In genomic region chr9:109908459-109909390, GRCh38 we compare ENCODE assay signal across 16 cellular contexts.
DNase-seq lines count a peak whose midpoint lies in the region; ATAC-seq and TF ChIP-seq lines count a peak whose summit lies in the region.
"Had no signal": no experiment of that assay in that cellular context is flagged by ENCODE, and none has a peak within 500 bp of the region (broad histone marks: within the 10 kb centered on the region; RNA-seq: fewer than 3 reads in every experiment).

No MANE protein-coding gene starts in this region.

- H3K27ac Mint-ChIP-seq in activated T-cell treated with anti-CD3 and anti-CD28 coated beads, Interleukin-2, amount 50 U/mL, for 72 hours, result no peak overlapping the region
- H3K27ac Mint-ChIP-seq in WTC11, result no peak overlapping the region
- H3K27ac Mint-ChIP-seq: activated naive CD4-positive, alpha-beta T cell treated with anti-CD3 and anti-CD28 coated beads, Interleukin-2, amount 50 U/mL, for 24 hours; H9 had no signal

- H3K36me3 ChIP-seq in liver (ENCODE audit: control insufficient read depth in 4 of 4, insufficient read depth in 3 of 4, low read depth in 1 of 4, low read length in 3 of 4) (peaks cover 0 to 6% (median 0%) of the 10 kb centered on the region in 4 donors), thyroid gland (no peaks in the 10 kb centered on the region)
- H3K36me3 ChIP-seq: sigmoid colon had no signal

- CTCF ChIA-PET in WTC11 (lab: Charles Lee), result interaction anchor here (0.6 to 2.2 kb wide), 2 partner anchors 20 to 59 kb away, joined by 3 to 6 read pairs; no protein-coding TSS in a partner anchor

- TF ChIP-seq RAD21 in liver (IDR thresholded peaks at IDR 0.05), result peak in 1 of 2 donors; percentile 15

- no peaks in the 10 kb centered on the region for H3K27me3 Mint-ChIP-seq in activated T-cell treated with anti-CD3 and anti-CD28 coated beads, Interleukin-2, amount 50 U/mL, for 72 hours (ENCODE audit: low read depth)
- H3K27me3 Mint-ChIP-seq in WTC11 (ENCODE audit: low read depth), result no peaks in the 10 kb centered on the region
- H3K27me3 Mint-ChIP-seq: activated naive CD4-positive, alpha-beta T cell treated with anti-CD3 and anti-CD28 coated beads, Interleukin-2, amount 50 U/mL, for 24 hours had no signal

- no peaks in the 10 kb centered on the region for H3K27me3 ChIP-seq in liver (ENCODE audit: control insufficient read depth in 4 of 4, insufficient read depth in 4 of 4, low read length in 3 of 4)
- H3K27me3 ChIP-seq in thyroid gland, result no peaks in the 10 kb centered on the region
- H3K27me3 ChIP-seq: sigmoid colon, SJCRH30 had no signal

- intact Hi-C loops in thyroid gland (cut with DNase I), result loop anchor here (5.0 kb wide), 1 partner anchor 144 kb away; no protein-coding TSS in a partner anchor

- H3K4me1 ChIP-seq in liver (ENCODE audit: control insufficient read depth in 4 of 4, insufficient read depth in 4 of 4, low read length in 3 of 4) (peaks cover 1 to 34% (median 12%) of the 10 kb centered on the region in 4 donors), thyroid gland (peaks cover 20 to 57% of the 10 kb centered on the region in 2 donors)
- H3K4me1 ChIP-seq: SJCRH30 had no signal

- TF ChIP-seq POLR2A in thyroid gland (IDR thresholded peaks at IDR 0.05), result no peak

- POLR2A ChIA-PET in WTC11 (lab: Charles Lee), result no interaction called here

- peaks cover 3% of the 10 kb centered on the region for H3K4me1 Mint-ChIP-seq in activated T-cell treated with anti-CD3 and anti-CD28 coated beads, Interleukin-2, amount 50 U/mL, for 72 hours (ENCODE audit: low read depth)
- peaks cover 12% of the 10 kb centered on the region for H3K4me1 Mint-ChIP-seq in WTC11

- no peak overlapping the region for H3K4me3 Mint-ChIP-seq in activated T-cell treated with anti-CD3 and anti-CD28 coated beads, Interleukin-2, amount 50 U/mL, for 72 hours
- no peak overlapping the region for H3K4me3 Mint-ChIP-seq in WTC11
- H3K4me3 Mint-ChIP-seq: activated naive CD4-positive, alpha-beta T cell treated with anti-CD3 and anti-CD28 coated beads, Interleukin-2, amount 50 U/mL, for 24 hours; H9; nephron had no signal

- H3K9me3 ChIP-seq in liver (ENCODE audit: control insufficient read depth in 4 of 4, low read length in 3 of 4) (no peaks in the 10 kb centered on the region), thyroid gland (no peaks in the 10 kb centered on the region)
- H3K9me3 ChIP-seq: sigmoid colon, SJCRH30 had no signal

- H3K27ac ChIP-seq in liver (ENCODE audit: low read depth in 1 of 2, low read length in 2 of 2), result peak overlapping the region; percentile 73
- peak overlapping the region in 2 of 3 donors; percentile 50 to 76 for H3K27ac ChIP-seq in thyroid gland
- H3K27ac ChIP-seq: SJCRH30 had no signal

- no peak overlapping the region for H3K9ac ChIP-seq in liver (ENCODE audit: low read depth in 1 of 2, low read length in 2 of 2)

- H3K9me3 Mint-ChIP-seq in activated T-cell treated with anti-CD3 and anti-CD28 coated beads, Interleukin-2, amount 50 U/mL, for 72 hours, result no peaks in the 10 kb centered on the region
- H3K9me3 Mint-ChIP-seq in WTC11, result no peaks in the 10 kb centered on the region
- H3K9me3 Mint-ChIP-seq: activated naive CD4-positive, alpha-beta T cell treated with anti-CD3 and anti-CD28 coated beads, Interleukin-2, amount 50 U/mL, for 24 hours; H9; nephron had no signal

- DNase-seq in activated T-cell treated with anti-CD3 and anti-CD28 coated beads, Interleukin-2, amount 50 U/mL, for 72 hours, result no peak
- DNase-seq in activated T-cell treated with anti-CD3 and anti-CD28 coated beads for 4 hours (no peak), choroid plexus epithelial cell (ENCODE audit: low read depth) (peak; percentile 78), thyroid gland (no peak), WTC11 (ENCODE audit: low spot score) (no peak), cerebellar nuclear complex (lab: John Stamatoyannopoulos, UW) (no peak)
- DNase-seq: Calu3, H9, NCI-H2029, sigmoid colon, SJCRH30 had no signal

- TF ChIP-seq CTCF in choroid plexus epithelial cell (conservative IDR thresholded peaks at IDR 0.05; ENCODE audit: low read depth, low read length) (no peak), liver (IDR thresholded peaks at IDR 0.05; ENCODE audit: low read depth, low read length, missing input control) (no peak), thyroid gland (IDR thresholded peaks at IDR 0.05) (no peak), WTC11 (IDR thresholded peaks at IDR 0.05) (no peak)

- ATAC-seq in activated T-cell treated with anti-CD3 and anti-CD28 coated beads, Interleukin-2, amount 50 U/mL, for 72 hours (replicated peaks in 1 of 2), result peak; percentile 21 to 54
- no peak for ATAC-seq in WTC11
- no peak for ATAC-seq in HG02885 (IDR thresholded peaks at IDR 0.05; ENCODE audit: poor library complexity, unreplicated experiment)

- no peaks in the 10 kb centered on the region for H3K36me3 Mint-ChIP-seq in activated T-cell treated with anti-CD3 and anti-CD28 coated beads, Interleukin-2, amount 50 U/mL, for 72 hours (ENCODE audit: insufficient read depth in 2 of 2)
- no peaks in the 10 kb centered on the region for H3K36me3 Mint-ChIP-seq in WTC11
- H3K36me3 Mint-ChIP-seq: activated naive CD4-positive, alpha-beta T cell treated with anti-CD3 and anti-CD28 coated beads, Interleukin-2, amount 50 U/mL, for 24 hours had no signal

- no peak overlapping the region for H3K4me3 ChIP-seq in choroid plexus epithelial cell (ENCODE audit: low read depth, low read length)
- H3K4me3 ChIP-seq in liver (ENCODE audit: low read depth in 1 of 3, low read length in 3 of 3), result no peak overlapping the region
- H3K4me3 ChIP-seq in thyroid gland (replicated peaks in 1 of 3), result no peak overlapping the region
- H3K4me3 ChIP-seq: coronary artery, sigmoid colon, SJCRH30 had no signal

- 79% methylated on average over 12 of the region's 12 CpGs for WGBS in liver
- 82 to 86% methylated on average over 12 of the region's 12 CpGs for WGBS in thyroid gland, 2 donors

TF ChIP-seq in liver, 16 proteins besides CTCF, POLR2A, EP300 and RAD21:
- TF ChIP-seq JUND (IDR thresholded peaks at IDR 0.05) (peak in 1 of 2 donors; percentile 10), FOXA2 (IDR thresholded peaks at IDR 0.05) (no peak), NR2F2 (IDR thresholded peaks at IDR 0.05) (peak; percentile 10)

TF ChIP-seq in WTC11, 78 proteins besides CTCF, POLR2A, EP300 and RAD21:
- TF ChIP-seq MYBL2 (CRISPR knock-in tag; IDR thresholded peaks at IDR 0.05) (no peak), SP1 (CRISPR knock-in tag; conservative IDR thresholded peaks at IDR 0.05) (no peak), ZBTB21 (CRISPR knock-in tag; IDR thresholded peaks at IDR 0.05; ENCODE audit: borderline replicate concordance) (no peak), NR2C2 (CRISPR knock-in tag; IDR thresholded peaks at IDR 0.05) (no peak), JUN (CRISPR knock-in tag; IDR thresholded peaks at IDR 0.05) (no peak), IRF1 (CRISPR knock-in tag; IDR thresholded peaks at IDR 0.05) (no peak)
- TF ChIP-seq, protein P1, sequence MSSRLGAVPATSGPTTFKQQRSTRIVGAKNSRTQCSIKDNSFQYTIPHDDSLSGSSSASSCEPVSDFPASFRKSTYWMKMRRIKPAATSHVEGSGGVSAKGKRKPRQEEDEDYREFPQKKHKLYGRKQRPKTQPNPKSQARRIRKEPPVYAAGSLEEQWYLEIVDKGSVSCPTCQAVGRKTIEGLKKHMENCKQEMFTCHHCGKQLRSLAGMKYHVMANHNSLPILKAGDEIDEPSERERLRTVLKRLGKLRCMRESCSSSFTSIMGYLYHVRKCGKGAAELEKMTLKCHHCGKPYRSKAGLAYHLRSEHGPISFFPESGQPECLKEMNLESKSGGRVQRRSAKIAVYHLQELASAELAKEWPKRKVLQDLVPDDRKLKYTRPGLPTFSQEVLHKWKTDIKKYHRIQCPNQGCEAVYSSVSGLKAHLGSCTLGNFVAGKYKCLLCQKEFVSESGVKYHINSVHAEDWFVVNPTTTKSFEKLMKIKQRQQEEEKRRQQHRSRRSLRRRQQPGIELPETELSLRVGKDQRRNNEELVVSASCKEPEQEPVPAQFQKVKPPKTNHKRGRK (CRISPR knock-in tag; IDR thresholded peaks at IDR 0.05; ENCODE audit: borderline replicate concordance), result no peak
- TF ChIP-seq, protein P2, sequence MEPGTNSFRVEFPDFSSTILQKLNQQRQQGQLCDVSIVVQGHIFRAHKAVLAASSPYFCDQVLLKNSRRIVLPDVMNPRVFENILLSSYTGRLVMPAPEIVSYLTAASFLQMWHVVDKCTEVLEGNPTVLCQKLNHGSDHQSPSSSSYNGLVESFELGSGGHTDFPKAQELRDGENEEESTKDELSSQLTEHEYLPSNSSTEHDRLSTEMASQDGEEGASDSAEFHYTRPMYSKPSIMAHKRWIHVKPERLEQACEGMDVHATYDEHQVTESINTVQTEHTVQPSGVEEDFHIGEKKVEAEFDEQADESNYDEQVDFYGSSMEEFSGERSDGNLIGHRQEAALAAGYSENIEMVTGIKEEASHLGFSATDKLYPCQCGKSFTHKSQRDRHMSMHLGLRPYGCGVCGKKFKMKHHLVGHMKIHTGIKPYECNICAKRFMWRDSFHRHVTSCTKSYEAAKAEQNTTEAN (CRISPR knock-in tag; IDR thresholded peaks at IDR 0.05), result no peak
- TF ChIP-seq, protein P3, sequence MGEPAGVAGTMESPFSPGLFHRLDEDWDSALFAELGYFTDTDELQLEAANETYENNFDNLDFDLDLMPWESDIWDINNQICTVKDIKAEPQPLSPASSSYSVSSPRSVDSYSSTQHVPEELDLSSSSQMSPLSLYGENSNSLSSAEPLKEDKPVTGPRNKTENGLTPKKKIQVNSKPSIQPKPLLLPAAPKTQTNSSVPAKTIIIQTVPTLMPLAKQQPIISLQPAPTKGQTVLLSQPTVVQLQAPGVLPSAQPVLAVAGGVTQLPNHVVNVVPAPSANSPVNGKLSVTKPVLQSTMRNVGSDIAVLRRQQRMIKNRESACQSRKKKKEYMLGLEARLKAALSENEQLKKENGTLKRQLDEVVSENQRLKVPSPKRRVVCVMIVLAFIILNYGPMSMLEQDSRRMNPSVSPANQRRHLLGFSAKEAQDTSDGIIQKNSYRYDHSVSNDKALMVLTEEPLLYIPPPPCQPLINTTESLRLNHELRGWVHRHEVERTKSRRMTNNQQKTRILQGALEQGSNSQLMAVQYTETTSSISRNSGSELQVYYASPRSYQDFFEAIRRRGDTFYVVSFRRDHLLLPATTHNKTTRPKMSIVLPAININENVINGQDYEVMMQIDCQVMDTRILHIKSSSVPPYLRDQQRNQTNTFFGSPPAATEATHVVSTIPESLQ (CRISPR knock-in tag; IDR thresholded peaks at IDR 0.05), result no peak
TF ChIP-seq in WTC11: peak in this region for 0.

Comparison
In these comparisons a context has a peak if more than half of its experiments do, and no peak if none do; other contexts are left out.
1. ATAC-seq: peak in activated T-cell treated with anti-CD3 and anti-CD28 coated beads, Interleukin-2, amount 50 U/mL, for 72 hours (2 of 2); none in WTC11 (single experiment) and HG02885 (single experiment).